Comparison of ENCODE assay signal across 13 cellular contexts in genomic region chr3:105528956-105529355, GRCh38.
DNase-seq lines count a peak whose midpoint lies in the region; ATAC-seq, FAIRE-seq and TF ChIP-seq lines count a peak whose summit lies in the region.
"Had no signal": no experiment of that assay in that cellular context is flagged by ENCODE, and none has a peak within 500 bp of the region (broad histone marks: within the 10 kb centered on the region; RNA-seq: fewer than 3 reads in every experiment).

No MANE protein-coding gene starts in this region.

- TF ChIP-seq CTCF in A549 (IDR thresholded peaks at IDR 0.05) (no peak), coronary artery (IDR thresholded peaks at IDR 0.05) (no peak)

- H3K27ac ChIP-seq in A549 (no peak overlapping the region), angular gyrus (ENCODE audit: low read depth, low read length) (peak overlapping the region; percentile 32), coronary artery (no peak overlapping the region)
- H3K27ac ChIP-seq: BLaER1 had no signal

- POLR2A ChIA-PET in A549 (lab: Yijun Ruan, JAX), result no interaction called here

- no peak for TF ChIP-seq POLR2A in A549 (IDR thresholded peaks at IDR 0.05; ENCODE audit: low read length)

- peaks cover 42% of the 10 kb centered on the region for H3K4me1 ChIP-seq in A549
- H3K4me1 ChIP-seq: BLaER1 had no signal

- H3K4me3 ChIP-seq in A549, result no peak overlapping the region
- no peak overlapping the region for H3K4me3 ChIP-seq in coronary artery
- H3K4me3 ChIP-seq: BLaER1, GM23338 had no signal

- ATAC-seq in A549 (no peak), HG02970 (IDR thresholded peaks at IDR 0.05; ENCODE audit: low FRiP score, unreplicated experiment) (no peak)
- ATAC-seq: GM23338 had no signal

- TF ChIP-seq EP300 in A549 (IDR thresholded peaks at IDR 0.05), result no peak

- no peak for TF ChIP-seq RAD21 in A549 (conservative IDR thresholded peaks at IDR 0.05 in 1 of 2, IDR thresholded peaks at IDR 0.05 in 1 of 2)

- H3K9me3 ChIP-seq in A549, result no peaks in the 10 kb centered on the region
- H3K9me3 ChIP-seq: BLaER1 had no signal

- H3K4me2 ChIP-seq in A549, result peak overlapping the region; percentile 21; the same call in 1 of the 3 replicates
- H3K4me2 ChIP-seq: BLaER1, GM23338 had no signal

- FAIRE-seq in A549 (lab: Jason Lieb, UNC) (no peak), islet of Langerhans (lab: Jason Lieb, UNC) (peak; percentile 13)

- CTCF ChIA-PET in A549 (lab: Yijun Ruan, JAX), result interaction anchor here (3.1 to 4.4 kb wide), 2 partner anchors 11 to 162 kb away, joined by 11 to 35 read pairs; partner anchors contain the start of gene ALCAM

- 97% methylated on average over 2 of the region's 2 CpGs for WGBS in A549 (ENCODE audit: missing lambda C conversion rate)

- DNase-seq in A549 (ENCODE audit: low read depth in 1 of 2, low spot score in 1 of 2) (no peak), coronary artery (ENCODE audit: low spot score) (no peak), NCI-H1417 treated with DMSO at 0.1 percent for 48 hours (lab: John Stamatoyannopoulos, UW) (no peak)
- DNase-seq: CD4-positive, alpha-beta memory T cell; DMS79 treated with DMSO at 0.1 percent for 48 hours; GF-D8; H7; HFFc6 had no signal

TF ChIP-seq in A549, 52 proteins besides CTCF, POLR2A, EP300 and RAD21:
- TF ChIP-seq EHF (CRISPR knock-in tag; IDR thresholded peaks at IDR 0.05), result no peak
- TF ChIP-seq RFX5 (IDR thresholded peaks at IDR 0.05), result no peak
- TF ChIP-seq CBX8 (IDR thresholded peaks at IDR 0.05), result no peak
- peak; percentile 83 for TF ChIP-seq MAFK (IDR thresholded peaks at IDR 0.05; ENCODE audit: partially characterized antibody)
- TF ChIP-seq FOXS1 (CRISPR knock-in tag; IDR thresholded peaks at IDR 0.05), result no peak
